2 cellular contexts compared by ENCODE assay signal in the genomic region with DNA sequence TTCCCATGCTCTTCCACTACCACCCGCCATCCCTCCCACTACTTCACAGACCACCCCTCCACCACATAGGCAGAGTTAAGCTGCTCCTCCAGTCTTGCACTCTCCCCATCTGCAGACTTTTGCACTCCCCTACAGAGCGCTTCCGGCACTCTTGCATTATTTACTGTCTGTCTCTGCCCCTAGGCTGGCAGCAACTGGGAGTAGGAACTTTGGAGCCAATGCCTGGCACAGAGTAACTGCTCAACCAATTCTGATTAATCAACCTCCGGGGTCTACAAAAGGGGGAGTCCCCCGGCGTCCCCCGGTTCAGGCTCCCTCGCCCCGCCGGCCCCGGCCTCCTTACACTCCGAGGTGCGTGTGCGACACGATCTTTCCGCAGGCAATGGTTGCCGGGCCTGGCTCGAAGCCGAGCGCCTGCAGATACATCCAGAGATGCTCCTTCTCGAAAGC.
TF ChIP-seq lines count a peak whose summit lies in the region.

No MANE protein-coding gene starts in this region.

TF ChIP-seq in SK-N-SH treated with all-trans-retinoic acid at 6 μM for 48 hours, 23 proteins besides CTCF, POLR2A, EP300 and RAD21:
- TF ChIP-seq ZNF8 (CRISPR knock-in tag; IDR thresholded peaks at IDR 0.05) (no peak), BACH2 (CRISPR knock-in tag; IDR thresholded peaks at IDR 0.05; ENCODE audit: borderline replicate concordance) (no peak), TCF4 (CRISPR knock-in tag; IDR thresholded peaks at IDR 0.05; ENCODE audit: borderline replicate concordance) (no peak), CSDC2 (CRISPR knock-in tag; IDR thresholded peaks at IDR 0.05) (no peak), GLIS3 (CRISPR knock-in tag; IDR thresholded peaks at IDR 0.05) (no peak), ZC3H10 (CRISPR knock-in tag; IDR thresholded peaks at IDR 0.05) (no peak), ZFP3 (CRISPR knock-in tag; IDR thresholded peaks at IDR 0.05) (no peak)
TF ChIP-seq in SK-N-SH treated with all-trans-retinoic acid at 6 μM for 48 hours: peak in this region for 0.

TF ChIP-seq in GM12878, 131 proteins besides CTCF, POLR2A, EP300 and RAD21:
- TF ChIP-seq CBX5 (IDR thresholded peaks at IDR 0.05; ENCODE audit: low read depth), result 0 out of 2 replicates have a peak, but pooled peaks have one; percentile 34
- TF ChIP-seq MEF2B (IDR thresholded peaks at IDR 0.05; ENCODE audit: partially characterized antibody, poor library complexity, severe bottlenecking), result no peak
- no peak for TF ChIP-seq TARDBP (IDR thresholded peaks at IDR 0.05; ENCODE audit: borderline replicate concordance)
